Comparison of ENCODE assay signal across 1 cellular context in genomic region chr18:50196261-50196660, GRCh38.
TF ChIP-seq lines count a peak whose summit lies in the region.

No MANE protein-coding gene starts in this region.

TF ChIP-seq in GM23338, 12 proteins besides CTCF, POLR2A, EP300 and RAD21 (continued from another document):
- TF ChIP-seq EZH2phosphoT487 (IDR thresholded peaks at IDR 0.05; ENCODE audit: unreplicated experiment): no peak
- TF ChIP-seq POLR2AphosphoS5 (IDR thresholded peaks at IDR 0.05; ENCODE audit: low read depth): no peak
- no peak for TF ChIP-seq ZNF331 (CRISPR knock-in tag; IDR thresholded peaks at IDR 0.05; ENCODE audit: low read depth)
- no peak for TF ChIP-seq ZNF462 (CRISPR knock-in tag; IDR thresholded peaks at IDR 0.05)
